In genomic region chr14:51638071-51638944, GRCh38 we compare ENCODE assay signal across 10 cellular contexts. TPM values are rescaled to one million over a fixed set of nuclear protein-coding genes. Genes with fewer than 3 reads are reported as not detected.
DNase-seq lines count a peak whose midpoint lies in the region; ATAC-seq and TF ChIP-seq lines count a peak whose summit lies in the region.
"Had no signal": no experiment of that assay in that cellular context is flagged by ENCODE, and none has a peak within 500 bp of the region (broad histone marks: within the 10 kb centered on the region; RNA-seq: fewer than 3 reads in every experiment).

No MANE protein-coding gene starts in this region.

- H3K27ac ChIP-seq in IMR-90 (ENCODE audit: insufficient read depth, low read length) = no peak overlapping the region
- H3K27ac ChIP-seq in mesodermal cell (ENCODE audit: low read depth, low read length, severe bottlenecking) = peak overlapping the region; percentile 90
- H3K27ac ChIP-seq: transverse colon had no signal

- in situ Hi-C loops in ACHN (cut with HindIII; ENCODE audit: low pct_ligation_motif_present, low pct_unique_long_range_greater_than_20kb, low sequenced_read_pairs) (no loop called here), IMR-90 (cut with MboI; ENCODE audit: low sequenced_read_pairs) (no loop called here)

- BruUV-seq in IMR-90 (replicated peaks; lab: Mats Ljungman, UMichigan) = no TSS peak

- DNase-seq in ACHN (peak; percentile 19), IMR-90 (no peak), ecto neural progenitor cell (ENCODE audit: low spot score) (peak; percentile 64), pons (ENCODE audit: low spot score) (no peak), mucosa of descending colon (no peak), NCI-H187 treated with DMSO at 0.1 percent for 48 hours (lab: John Stamatoyannopoulos, UW) (no peak)
- DNase-seq in stimulated activated CD4-positive, alpha-beta T cell treated with anti-CD3 and anti-CD28 coated beads, Interleukin-2, amount 100 ng/mL, for 24 hours = no peak
- DNase-seq: stimulated activated CD4-positive, alpha-beta T cell treated with anti-CD3 and anti-CD28 coated beads, Interleukin-4, amount 100 ng/mL, for 4 hours; transverse colon had no signal

- TF ChIP-seq POLR2A in IMR-90 (IDR thresholded peaks at IDR 0.05; ENCODE audit: low read depth, low read length) = no peak

- no peak overlapping the region for H2AK9ac ChIP-seq in IMR-90 (replicated peaks; ENCODE audit: low read depth, low read length, poor library complexity)

- peak overlapping the region in 1 of 2 experiments; percentile 43; a peak in 1 of 4 replicates for H4K8ac ChIP-seq in IMR-90 (ENCODE audit: low read depth in 2 of 2, low read length in 2 of 2)

- H3K4me3 ChIP-seq in IMR-90 (ENCODE audit: insufficient read depth, low read depth, low read length) = no peak overlapping the region
- H3K4me3 ChIP-seq in mesodermal cell (ENCODE audit: extremely low read depth, insufficient read depth, low read length, poor library complexity, severe bottlenecking) = no peak overlapping the region
- H3K4me3 ChIP-seq in mucosa of descending colon = no peak overlapping the region
- H3K4me3 ChIP-seq: transverse colon had no signal

- peaks cover 10% of the 10 kb centered on the region for H3K4me1 ChIP-seq in IMR-90 (ENCODE audit: control insufficient read depth, insufficient read depth, low read length)
- H3K4me1 ChIP-seq in mesodermal cell (ENCODE audit: control insufficient read depth, insufficient read depth, low read length, poor library complexity, severe bottlenecking) = peaks cover 36% of the 10 kb centered on the region
- no peaks in the 10 kb centered on the region for H3K4me1 ChIP-seq in mucosa of descending colon (ENCODE audit: low read depth)
- H3K4me1 ChIP-seq: transverse colon had no signal

- H2BK5ac ChIP-seq in IMR-90 (ENCODE audit: low read depth, low read length, poor library complexity, severe bottlenecking) = peak overlapping the region; percentile 46

- H2BK120ac ChIP-seq in IMR-90 (ENCODE audit: low read depth, low read length) = peak overlapping the region; percentile 68

- H4K20me1 ChIP-seq in IMR-90 (ENCODE audit: insufficient read depth, low read length) = no peaks in the 10 kb centered on the region; the same call in 1 of the 2 replicates

- dilution Hi-C loops in IMR-90 (cut with HindIII; ENCODE audit: low sequenced_read_pairs, unreplicated experiment) = no loop called here

- TF ChIP-seq RAD21 in IMR-90 (IDR thresholded peaks at IDR 0.05; ENCODE audit: low read length) = no peak

- peak overlapping the region; percentile 21; the same call in 1 of the 2 replicates for H3K23ac ChIP-seq in IMR-90 (ENCODE audit: low read depth, low read length)

- H3K27me3 ChIP-seq in IMR-90 (ENCODE audit: control insufficient read depth, insufficient read depth, low read length) = no peaks in the 10 kb centered on the region
- H3K27me3 ChIP-seq: transverse colon had no signal

- H2AK5ac ChIP-seq in IMR-90 (ENCODE audit: low read depth, low read length) = peak overlapping the region; percentile 54; the same call in 1 of the 2 replicates

- 0 out of 2 replicates have a peak overlapping the region, but pooled peaks have one; percentile 5 for H3K18ac ChIP-seq in IMR-90 (ENCODE audit: low read depth, low read length)

- no peak overlapping the region for H4K5ac ChIP-seq in IMR-90 (ENCODE audit: low read depth, low read length)

- H3K9ac ChIP-seq in IMR-90 (ENCODE audit: low read depth, low read length) = no peak overlapping the region

- H3K9me3 ChIP-seq in IMR-90 (ENCODE audit: control insufficient read depth, insufficient read depth, low read length) (no peaks in the 10 kb centered on the region), mesodermal cell (ENCODE audit: control insufficient read depth, low read length) (peaks cover 3% of the 10 kb centered on the region), mucosa of descending colon (no peaks in the 10 kb centered on the region)
- H3K9me3 ChIP-seq: transverse colon had no signal

- H2BK15ac ChIP-seq in IMR-90 (ENCODE audit: low read depth, low read length) = 0 out of 3 replicates have a peak overlapping the region, but pooled peaks have one; percentile 20

- ATAC-seq in IMR-90 (ENCODE audit: low read depth) (peak; percentile 80), mucosa of descending colon (no peak)

- peaks cover 8 to 51% of the 10 kb centered on the region in 2 experiments; a peak in 3 of 4 replicates for H3K79me1 ChIP-seq in IMR-90 (ENCODE audit: low read depth in 1 of 2, low read length in 2 of 2)

- intact Hi-C loops in IMR-90 (cut with micrococcal nuclease) = loop anchor here (2.0 kb wide), 1 partner anchor 20 kb away; no protein-coding TSS in a partner anchor
- intact Hi-C loops in mucosa of descending colon (cut with DNase I, micrococcal nuclease) = no loop called here

- CTCF ChIA-PET in IMR-90 (lab: Yijun Ruan, JAX) = no interaction called here

- peak overlapping the region; percentile 74; the same call in 1 of the 2 replicates for H3K14ac ChIP-seq in IMR-90 (replicated peaks; ENCODE audit: low read depth, low read length)

- POLR2A ChIA-PET in IMR-90 (lab: Charles Lee; ENCODE audit: unreplicated experiment) = interaction anchor here (0.6 kb wide), 1 partner anchor 12 kb away, joined by 3 read pairs; no protein-coding TSS in a partner anchor

- H3K56ac ChIP-seq in IMR-90 (ENCODE audit: extremely low read depth, insufficient read depth, low read length) = peak overlapping the region; percentile 20; the same call in 1 of the 2 replicates

- 0 out of 2 replicates have a peak overlapping the region, but pooled peaks have one; percentile 2 for H3K4me2 ChIP-seq in IMR-90 (ENCODE audit: low read depth, low read length)

- 50% methylated on average over 1 of the region's 7 CpGs; no CpG with 5 or more reads in 1 of the 2 experiments for whole genome bisulfite sequencing in IMR-90 (ENCODE audit: extremely low coverage in 2 of 2, insufficient read length in 1 of 2), 2 experiments
- WGBS in mesodermal cell (ENCODE audit: insufficient coverage in 2 of 2), 2 experiments = 49 to 51% methylated on average over 7 of the region's 7 CpGs

- peaks cover 2% of the 10 kb centered on the region; the same call in 1 of the 2 replicates for H3K36me3 ChIP-seq in IMR-90 (ENCODE audit: control insufficient read depth, insufficient read depth, low read length)
- H3K36me3 ChIP-seq in mesodermal cell (ENCODE audit: control insufficient read depth, insufficient read depth, low read length) = peaks cover 10% of the 10 kb centered on the region
- H3K36me3 ChIP-seq in mucosa of descending colon (ENCODE audit: low read depth) = no peaks in the 10 kb centered on the region
- H3K36me3 ChIP-seq: transverse colon had no signal

- H2AFZ ChIP-seq in IMR-90 (replicated peaks; ENCODE audit: low read length, poor library complexity) = peak overlapping the region; percentile 24

- H4K91ac ChIP-seq in IMR-90 (ENCODE audit: insufficient read depth, low read depth, low read length) = peak overlapping the region; percentile 31

- peak overlapping the region; percentile 72; the same call in 1 of the 2 replicates for H2BK20ac ChIP-seq in IMR-90 (ENCODE audit: low read depth, low read length)

- peak overlapping the region; percentile 52 for H3K4ac ChIP-seq in IMR-90 (ENCODE audit: low read depth, low read length)

- H3K9me1 ChIP-seq in IMR-90 (ENCODE audit: insufficient read depth, low read length) = peaks cover 15% of the 10 kb centered on the region

- TF ChIP-seq CTCF in IMR-90 (conservative IDR thresholded peaks at IDR 0.05; ENCODE audit: low read depth, low read length) (no peak), mucosa of descending colon (IDR thresholded peaks at IDR 0.05) (no peak)

TF ChIP-seq in IMR-90, 13 proteins besides CTCF, POLR2A, EP300 and RAD21:
- no peak for TF ChIP-seq CEBPB (IDR thresholded peaks at IDR 0.05; ENCODE audit: low read depth, low read length)

RNA-seq across cellular contexts. Expression of gene FRMD6, which starts 13.4 kb away (rescaled TPM):
- total RNA-seq in IMR-90 (2012; rRNA removed) (620 and 682 TPM in 2 replicates), mucosa of descending colon (10 to 100 TPM in 1 of 3 donors, 1 to 10 TPM in 2; 4.2 to 39.1 (median 8.5) TPM)
- 243 and 244 TPM in 2 replicates for polyA plus RNA-seq in IMR-90 (2012; rRNA removed)
- 129 and 270 TPM in 2 replicates for polyA plus RNA-seq in IMR-90 (2012; cell fraction: cytosol; rRNA removed)
- 287 and 382 TPM in 2 replicates for polyA plus RNA-seq in IMR-90 (2012; cell fraction: nucleus; rRNA removed; ENCODE audit: low replicate concordance)
- polyA plus RNA-seq in mesodermal cell (2013, experiment 1 of 2) = 50.6 TPM
- 47.9 TPM for polyA plus RNA-seq in mesodermal cell (2013, experiment 2 of 2)

Comparison
In these comparisons a context has a peak if more than half of its experiments do, and no peak if none do; other contexts are left out.
1. DNase-seq: peak in ACHN (single experiment) and ecto neural progenitor cell (single experiment); none in IMR-90 (single experiment), pons (single experiment), stimulated activated CD4-positive, alpha-beta T cell treated with anti-CD3 and anti-CD28 coated beads, Interleukin-2, amount 100 ng/mL, for 24 hours (0 of 2), mucosa of descending colon (0 of 3) and NCI-H187 treated with DMSO at 0.1 percent for 48 hours (single experiment).
2. RNA of gene FRMD6, which starts 13.4 kb away (total RNA-seq): 620 to 682 TPM in IMR-90; 4.2 to 39.1 TPM in mucosa of descending colon; every median in the first group is over 10 times any median in the second.